ENCODE assay signal across 8 cellular contexts in the genomic region with DNA sequence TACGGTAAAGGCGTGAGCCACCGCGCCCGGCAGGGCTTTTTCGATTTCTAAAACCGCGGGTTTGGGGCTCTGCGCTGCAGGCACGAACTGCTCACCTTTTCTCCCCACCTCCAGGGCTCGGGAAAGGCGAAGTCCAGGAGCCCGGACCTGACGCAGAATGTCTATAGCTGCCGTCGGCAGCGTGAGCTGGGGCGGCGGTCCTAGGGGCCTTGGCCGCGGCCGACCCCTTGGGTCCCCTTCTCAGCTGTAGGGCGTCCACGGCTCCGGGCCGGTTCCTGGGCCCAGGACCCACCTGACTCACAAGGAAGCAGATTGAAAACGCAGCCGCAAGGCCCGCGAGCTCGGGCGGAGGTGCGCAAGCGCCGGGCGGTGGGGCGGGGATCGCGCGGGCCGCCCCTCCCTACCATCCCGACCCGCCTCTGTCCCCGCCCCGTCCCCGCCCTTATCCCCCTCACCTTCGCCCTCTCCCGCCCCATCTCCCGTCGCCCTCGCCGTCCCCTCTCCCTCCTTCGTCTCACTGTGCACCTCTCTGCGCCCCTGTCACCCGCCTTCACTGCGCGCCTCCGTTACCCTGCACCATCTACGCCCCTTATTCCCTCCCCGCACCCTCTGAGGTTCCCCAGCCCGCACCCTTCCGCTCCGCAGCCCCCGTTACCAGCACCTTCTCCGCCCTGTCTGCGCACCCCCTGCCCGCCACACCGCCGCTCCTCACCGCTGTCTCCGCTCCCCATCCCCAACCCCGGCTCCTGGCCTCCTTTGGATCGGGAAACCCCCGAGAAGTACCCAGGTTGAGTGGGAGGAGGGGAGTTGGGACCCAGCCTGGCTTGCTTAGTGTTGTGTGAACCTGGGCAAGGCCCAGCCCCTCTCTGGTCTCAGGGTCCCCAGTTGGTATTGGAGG. TPM values are rescaled to one million over a fixed set of nuclear protein-coding genes. Genes with fewer than 3 reads are reported as not detected.
DNase-seq lines count a peak whose midpoint lies in the region; ATAC-seq, FAIRE-seq and TF ChIP-seq lines count a peak whose summit lies in the region.

A gene with protein sequence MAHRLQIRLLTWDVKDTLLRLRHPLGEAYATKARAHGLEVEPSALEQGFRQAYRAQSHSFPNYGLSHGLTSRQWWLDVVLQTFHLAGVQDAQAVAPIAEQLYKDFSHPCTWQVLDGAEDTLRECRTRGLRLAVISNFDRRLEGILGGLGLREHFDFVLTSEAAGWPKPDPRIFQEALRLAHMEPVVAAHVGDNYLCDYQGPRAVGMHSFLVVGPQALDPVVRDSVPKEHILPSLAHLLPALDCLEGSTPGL (minus strand): TSS at position 353 of the 898 bp plus-strand sequence. CDS start 2,632 bp downstream, outside the sequence.

- peaks cover 4 to 10% of the 10 kb centered on the region in 2 experiments; a peak in 3 of 5 replicates for H3K36me3 ChIP-seq in HepG2 (replicated peaks in 1 of 2; ENCODE audit: control insufficient read depth in 1 of 2, insufficient read depth in 2 of 2, low read length in 2 of 2)

- WGBS in HepG2 (ENCODE audit: low lambda C conversion rate) = under 1% methylated on average over 48 of the region's 74 CpGs

- peak within 1 kb of the TSS; percentile 90 for H3K4me2 ChIP-seq in HepG2 (ENCODE audit: low read depth, low read length)

- DNase-seq in AG04450 (ENCODE audit: low read depth, low spot score) (no peak), NCI-H510A treated with DMSO at 0.1 percent for 48 hours (lab: John Stamatoyannopoulos, UW) (peak; percentile 87), dedifferentiated amniotic fluid mesenchymal stem cell (ENCODE audit: extremely low spot score) (peak; percentile 37), HepG2 (ENCODE audit: low spot score) (peak; percentile 71)
- peak; percentile 41 to 66 for DNase-seq in activated CD4-positive, alpha-beta T cell treated with anti-CD3 and anti-CD28 coated beads, Interleukin-2, amount 50 U/mL, for 24 hours (ENCODE audit: low read depth in 1 of 2, low spot score in 1 of 2)
- peak; percentile 78 for DNase-seq in stimulated activated CD4-positive, alpha-beta T cell treated with anti-CD3 and anti-CD28 coated beads, Interleukin-4, amount 100 ng/mL, for 1 hour

- TF ChIP-seq RAD21 in HepG2 (CRISPR knock-in tag; IDR thresholded peaks at IDR 0.05) = peak; percentile 62

- no peak for FAIRE-seq in HepG2 (lab: Jason Lieb, UNC)

- in situ Hi-C loops in GM18951 (cut with MboI; ENCODE audit: low sequenced_read_pairs, unreplicated experiment) (no loop called here), HepG2 (cut with HindIII; ENCODE audit: extremely low pct_ligation_motif_present, low pct_unique_long_range_greater_than_20kb) (no loop called here)

- TF ChIP-seq POLR2A in GM18951 (IDR thresholded peaks at IDR 0.05; ENCODE audit: extremely low read depth, insufficient read depth, insufficient read length) = peak; percentile 79
- peak; percentile 70 to 89 for TF ChIP-seq POLR2A in HepG2 (IDR thresholded peaks at IDR 0.05; ENCODE audit: insufficient read depth in 1 of 2, low read depth in 2 of 2, low read length in 2 of 2)

- H4K20me1 ChIP-seq in HepG2 (ENCODE audit: insufficient read depth, low read length) = peaks cover 16% of the 10 kb centered on the region

- H3K9me3 ChIP-seq in AG04450 (ENCODE audit: control insufficient read depth, insufficient read depth, low read length) (no peaks in the 10 kb centered on the region; the same call in 1 of the 2 replicates), HepG2 (ENCODE audit: low read length) (no peaks in the 10 kb centered on the region)

- TF ChIP-seq EP300 in HepG2 (IDR thresholded peaks at IDR 0.05; ENCODE audit: low read depth in 2 of 2, low read length in 2 of 2) (no peak), HepG2 (CRISPR knock-in tag; IDR thresholded peaks at IDR 0.05; ENCODE audit: borderline replicate concordance) (0 out of 2 replicates have a peak, but pooled peaks have one; percentile 19)

- CTCF ChIA-PET in AG04450 (lab: Charles Lee) (interaction anchor here (0.7 kb wide), 2 partner anchors 23 to 280 kb away, joined by 4 to 6 read pairs; no protein-coding TSS in a partner anchor), HepG2 (lab: Yijun Ruan, JAX; ENCODE audit: low intra/inter-chr PET ratio, low total read pairs) (no interaction called here)

- intact Hi-C loops in HepG2 (cut with micrococcal nuclease; ENCODE audit: unreplicated experiment) = loop anchor here (1.0 kb wide), 1 partner anchor 24 kb away; the partner anchor contains the start of gene ALAD

- H2AFZ ChIP-seq in HepG2 (ENCODE audit: low read length) = no peak within 1 kb of the TSS

- ATAC-seq in HG03175 (IDR thresholded peaks at IDR 0.05; ENCODE audit: unreplicated experiment) = peak; percentile 86
- peak; percentile 83 for ATAC-seq in HepG2

- H3K27me3 ChIP-seq in AG04450 (ENCODE audit: control insufficient read depth, insufficient read depth, low read length) (no peaks in the 10 kb centered on the region), HepG2 (ENCODE audit: control insufficient read depth in 1 of 2, insufficient read depth in 2 of 2, low read length in 2 of 2) (no peaks in the 10 kb centered on the region)

- peaks cover 80% of the 10 kb centered on the region for H3K4me1 ChIP-seq in HepG2 (ENCODE audit: insufficient read depth, low read length)

- peaks cover 15% of the 10 kb centered on the region for H3K79me2 ChIP-seq in HepG2 (ENCODE audit: insufficient read depth, low read length)

- no peak within 1 kb of the TSS for H3K27ac ChIP-seq in AG04450 (ENCODE audit: low read depth, low read length)
- peak within 1 kb of the TSS; percentile 94 for H3K27ac ChIP-seq in HepG2 (ENCODE audit: extremely low read length, insufficient read depth, low read length)

- POLR2A ChIA-PET in AG04450 (lab: Yijun Ruan, JAX) = interaction anchor here (1.0 to 1.5 kb wide), 5 partner anchors 24 to 202 kb away, joined by 3 to 7 read pairs (median 3); partner anchors contain the start of genes ALAD, C9orf43, CDC26 and POLE3
- POLR2A ChIA-PET in HepG2 (lab: Yijun Ruan, JAX) = interaction anchor here (0.7 to 3.5 kb wide), 9 partner anchors 11 to 187 kb away, joined by 3 to 35 read pairs (median 7); partner anchors contain the start of genes ALAD, C9orf43, POLE3 and WDR31

- BruUV-seq in HepG2 (replicated peaks; lab: Mats Ljungman, UMichigan) = no TSS peak

- TF ChIP-seq CTCF in AG04450 (IDR thresholded peaks at IDR 0.05; ENCODE audit: low read depth, low read length) (no peak), HepG2 (CRISPR knock-in tag; IDR thresholded peaks at IDR 0.05) (no peak)

- H3K4me3 ChIP-seq in AG04450 (ENCODE audit: low read depth, low read length) (peak within 1 kb of the TSS; percentile 88), HepG2 (replicated peaks in 1 of 3; ENCODE audit: insufficient read depth in 1 of 3, low read depth in 2 of 3, low read length in 3 of 3) (peak within 1 kb of the TSS; percentile 80 to 99 (median 84))

- peak within 1 kb of the TSS; percentile 89 for H3K9ac ChIP-seq in HepG2 (ENCODE audit: insufficient read depth, low read depth, low read length)

TF ChIP-seq in HepG2, 621 proteins besides CTCF, POLR2A, EP300 and RAD21 (continues in another document):
- TF ChIP-seq, protein P1, sequence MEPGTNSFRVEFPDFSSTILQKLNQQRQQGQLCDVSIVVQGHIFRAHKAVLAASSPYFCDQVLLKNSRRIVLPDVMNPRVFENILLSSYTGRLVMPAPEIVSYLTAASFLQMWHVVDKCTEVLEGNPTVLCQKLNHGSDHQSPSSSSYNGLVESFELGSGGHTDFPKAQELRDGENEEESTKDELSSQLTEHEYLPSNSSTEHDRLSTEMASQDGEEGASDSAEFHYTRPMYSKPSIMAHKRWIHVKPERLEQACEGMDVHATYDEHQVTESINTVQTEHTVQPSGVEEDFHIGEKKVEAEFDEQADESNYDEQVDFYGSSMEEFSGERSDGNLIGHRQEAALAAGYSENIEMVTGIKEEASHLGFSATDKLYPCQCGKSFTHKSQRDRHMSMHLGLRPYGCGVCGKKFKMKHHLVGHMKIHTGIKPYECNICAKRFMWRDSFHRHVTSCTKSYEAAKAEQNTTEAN (CRISPR knock-in tag; conservative IDR thresholded peaks at IDR 0.05) = no peak; the same call in 1 of the 2 replicates
- TF ChIP-seq, protein P2, sequence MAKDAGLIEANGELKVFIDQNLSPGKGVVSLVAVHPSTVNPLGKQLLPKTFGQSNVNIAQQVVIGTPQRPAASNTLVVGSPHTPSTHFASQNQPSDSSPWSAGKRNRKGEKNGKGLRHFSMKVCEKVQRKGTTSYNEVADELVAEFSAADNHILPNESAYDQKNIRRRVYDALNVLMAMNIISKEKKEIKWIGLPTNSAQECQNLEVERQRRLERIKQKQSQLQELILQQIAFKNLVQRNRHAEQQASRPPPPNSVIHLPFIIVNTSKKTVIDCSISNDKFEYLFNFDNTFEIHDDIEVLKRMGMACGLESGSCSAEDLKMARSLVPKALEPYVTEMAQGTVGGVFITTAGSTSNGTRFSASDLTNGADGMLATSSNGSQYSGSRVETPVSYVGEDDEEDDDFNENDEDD (CRISPR knock-in tag; IDR thresholded peaks at IDR 0.05; ENCODE audit: borderline replicate concordance) = peak; percentile 59; the same call in 1 of the 2 replicates
- no peak for TF ChIP-seq BRD4 (CRISPR knock-in tag; IDR thresholded peaks at IDR 0.05)

RNA-seq across cellular contexts. Expression of the gene that starts here (rescaled TPM):
- polyA plus RNA-seq in AG04450 (2011; rRNA removed) (7.2 and 7.4 TPM in 2 replicates), HepG2 (2011; rRNA removed) (38.5 and 52.1 TPM in 2 replicates)
- polyA minus RNA-seq in AG04450 (2011; rRNA and poly(A)+ RNA removed) = 4.4 and 11.3 TPM in 2 replicates
- 23.0 and 23.1 TPM in 2 replicates for total RNA-seq in HepG2 (2016; rRNA removed; fragmentation: Illumina TruSeq; extraction: Trizol)
- total RNA-seq in HepG2 (2016; cell fraction: cytosol; rRNA removed; fragmentation: Illumina TruSeq; extraction: Trizol; ENCODE audit: low read depth) = 9.0 and 12.1 TPM in 2 replicates
- total RNA-seq in HepG2 (2016; cell fraction: insoluble cytoplasmic fraction; rRNA removed; fragmentation: Illumina TruSeq; extraction: Trizol) = 24.5 and 26.6 TPM in 2 replicates
- 14.8 and 21.9 TPM in 2 replicates for total RNA-seq in HepG2 (2016; cell fraction: membrane; rRNA removed; fragmentation: Illumina TruSeq; extraction: Trizol)
- 20.3 and 23.2 TPM in 2 replicates for total RNA-seq in HepG2 (2016; cell fraction: nucleus; rRNA removed; fragmentation: Illumina TruSeq; extraction: Trizol)
- polyA plus RNA-seq in HepG2 (2011; cell fraction: cytosol; rRNA removed) = 42.5 and 45.1 TPM in 2 replicates
- 48.3 and 66.3 TPM in 2 replicates for polyA plus RNA-seq in HepG2 (2011; cell fraction: nucleus; rRNA removed)
- 22.4 and 28.2 TPM in 2 replicates for polyA plus RNA-seq in HepG2 (2012)
- polyA plus RNA-seq in HepG2 (2016; cell fraction: cytosol; fragmentation: Illumina TruSeq; extraction: Trizol; ENCODE audit: low read depth) = 3.9 and 7.9 TPM in 2 replicates
- polyA plus RNA-seq in HepG2 (2016; cell fraction: insoluble cytoplasmic fraction; fragmentation: Illumina TruSeq; extraction: Trizol; ENCODE audit: low read depth) = 21.1 and 26.6 TPM in 2 replicates
- polyA plus RNA-seq in HepG2 (2016; cell fraction: membrane; fragmentation: Illumina TruSeq; extraction: Trizol; ENCODE audit: low read depth) = 9.6 and 14.6 TPM in 2 replicates
- 59.1 and 62.1 TPM in 2 replicates for polyA plus RNA-seq in HepG2 (2016; cell fraction: nucleus; fragmentation: Illumina TruSeq; extraction: Trizol; ENCODE audit: insufficient read depth, low read depth)
- polyA minus RNA-seq in HepG2 (2011; rRNA and poly(A)+ RNA removed; ENCODE audit: low replicate concordance) = 23.3 and 44.1 TPM in 2 replicates
- polyA minus RNA-seq in HepG2 (2011; cell fraction: cytosol; rRNA and poly(A)+ RNA removed) = 15.5 and 15.6 TPM in 2 replicates
- 18.0 and 26.0 TPM in 2 replicates for polyA minus RNA-seq in HepG2 (2011; cell fraction: nucleus; rRNA and poly(A)+ RNA removed)
